9 cellular contexts compared by ENCODE assay signal in genomic region chr2:95728878-95729511, GRCh38.
A peak's percentile ranks its signal among the peaks of the same experiment; 100 is the strongest.
DNase-seq lines count a peak whose midpoint lies in the region; FAIRE-seq and TF ChIP-seq lines count a peak whose summit lies in the region.
"Had no signal": no experiment of that assay in that cellular context is flagged by ENCODE, and none has a peak within 500 bp of the region (broad histone marks: within the 10 kb centered on the region; RNA-seq: fewer than 3 reads in every experiment).

No MANE protein-coding gene starts in this region.

- DNase-seq in NCI-H510A treated with DMSO at 0.1 percent for 48 hours (lab: John Stamatoyannopoulos, UW) (peak; percentile 27), NCI-H510A (lab: John Stamatoyannopoulos, UW) (no peak), KBM-7 (peak; percentile 73), ascending aorta (ENCODE audit: low spot score in 2 of 2) (peak in 1 of 2 donors; percentile 75), hepatic stellate cell (ENCODE audit: low spot score) (peak; percentile 48), small intestine (peak; percentile 80)
- DNase-seq in CD8-positive, alpha-beta memory T cell, result no peak

- H3K9me2 ChIP-seq in OCI-LY1 (ENCODE audit: low read depth, low read length), result no peaks in the 10 kb centered on the region

- H3K27ac Mint-ChIP-seq in CD8-positive, alpha-beta memory T cell, result no peak overlapping the region

- H3K9ac ChIP-seq in OCI-LY1 (ENCODE audit: low read length), result no peak overlapping the region
- H3K9ac ChIP-seq: BLaER1 had no signal

- TF ChIP-seq CTCF in OCI-LY1 (IDR thresholded peaks at IDR 0.05; ENCODE audit: low read length) (peak; percentile 48; the same call in 1 of the 2 replicates), ascending aorta (IDR thresholded peaks at IDR 0.05) (peak; percentile 59 to 78 (median 67))

- WGBS in small intestine, 3 donors, result 13 to 14% (median 14%) methylated on average over 7 of the region's 7 CpGs

- CTCF ChIA-PET in CD8-positive, alpha-beta memory T cell (lab: Charles Lee), result no interaction called here

- no peak overlapping the region for H3K4me2 ChIP-seq in OCI-LY1 (ENCODE audit: low read length)
- H3K4me2 ChIP-seq: BLaER1 had no signal

- H3F3A ChIP-seq in OCI-LY1 (ENCODE audit: insufficient read depth, low read length), result no peaks in the 10 kb centered on the region

- no peak overlapping the region for H3K4me3 Mint-ChIP-seq in CD8-positive, alpha-beta memory T cell

- H3K36me3 ChIP-seq in OCI-LY1 (ENCODE audit: insufficient read depth, low read length) (no peaks in the 10 kb centered on the region), ascending aorta (no peaks in the 10 kb centered on the region), small intestine (ENCODE audit: control insufficient read depth in 2 of 2, insufficient read depth in 2 of 2, low read length in 2 of 2) (no peaks in the 10 kb centered on the region)
- H3K36me3 ChIP-seq in CD8-positive, alpha-beta memory T cell (ENCODE audit: insufficient read depth, low read length), result no peaks in the 10 kb centered on the region
- H3K36me3 ChIP-seq: BLaER1 had no signal

- intact Hi-C loops in ascending aorta (cut with DNase I), result loop anchor here (1.0 kb wide), 1 partner anchor 315 kb away; no protein-coding TSS in a partner anchor

- H3K9me3 ChIP-seq in OCI-LY1 (ENCODE audit: low read length), result no peaks in the 10 kb centered on the region
- H3K9me3 ChIP-seq in ascending aorta, result no peaks in the 10 kb centered on the region
- no peaks in the 10 kb centered on the region for H3K9me3 ChIP-seq in small intestine (ENCODE audit: control insufficient read depth, low read depth)
- H3K9me3 ChIP-seq in CD8-positive, alpha-beta memory T cell (ENCODE audit: low read length), result no peaks in the 10 kb centered on the region
- H3K9me3 ChIP-seq: BLaER1 had no signal

- H3K4me3 ChIP-seq in OCI-LY1 (ENCODE audit: low read depth, low read length, poor library complexity, severe bottlenecking) (no peak overlapping the region), ascending aorta (no peak overlapping the region), small intestine (ENCODE audit: low read depth in 1 of 2, low read length in 2 of 2) (no peak overlapping the region)
- no peak overlapping the region for H3K4me3 ChIP-seq in CD8-positive, alpha-beta memory T cell (ENCODE audit: low read length)
- H3K4me3 ChIP-seq: BLaER1 had no signal

- no peaks in the 10 kb centered on the region for H3K27me3 ChIP-seq in OCI-LY1 (ENCODE audit: insufficient read depth, low read length)
- H3K27me3 ChIP-seq in ascending aorta, result no peaks in the 10 kb centered on the region
- H3K27me3 ChIP-seq in small intestine (ENCODE audit: control insufficient read depth in 2 of 2, insufficient read depth in 2 of 2, low read length in 2 of 2), result no peaks in the 10 kb centered on the region
- H3K27me3 ChIP-seq in CD8-positive, alpha-beta memory T cell (ENCODE audit: insufficient read depth, low read length, poor library complexity, severe bottlenecking), result no peaks in the 10 kb centered on the region
- H3K27me3 ChIP-seq: BLaER1 had no signal

- H3K36me3 Mint-ChIP-seq in CD8-positive, alpha-beta memory T cell, result no peaks in the 10 kb centered on the region

- H3K9me3 Mint-ChIP-seq in CD8-positive, alpha-beta memory T cell, result no peaks in the 10 kb centered on the region

- H2AFZ ChIP-seq in OCI-LY1 (ENCODE audit: low read length), result no peak overlapping the region

- H4K20me1 ChIP-seq in OCI-LY1 (ENCODE audit: insufficient read depth, low read length), result no peaks in the 10 kb centered on the region
- H4K20me1 ChIP-seq: BLaER1 had no signal

- no peaks in the 10 kb centered on the region for H3K4me1 Mint-ChIP-seq in CD8-positive, alpha-beta memory T cell

- H3K27ac ChIP-seq in OCI-LY1 (ENCODE audit: low read depth, low read length, poor library complexity, severe bottlenecking) (no peak overlapping the region), ascending aorta (no peak overlapping the region), small intestine (ENCODE audit: low read depth in 1 of 2, low read length in 1 of 2) (no peak overlapping the region)
- no peak overlapping the region for H3K27ac ChIP-seq in CD8-positive, alpha-beta memory T cell (ENCODE audit: low read depth, low read length)
- H3K27ac ChIP-seq: BLaER1 had no signal

- no peaks in the 10 kb centered on the region for H3K79me2 ChIP-seq in OCI-LY1 (ENCODE audit: insufficient read depth, low read length)

- POLR2A ChIA-PET in CD8-positive, alpha-beta memory T cell (lab: Charles Lee), result no interaction called here

- FAIRE-seq in small intestine (lab: Jason Lieb, UNC), result no peak

- H3K4me1 ChIP-seq in OCI-LY1 (ENCODE audit: insufficient read depth, low read length, severe bottlenecking), result no peaks in the 10 kb centered on the region
- H3K4me1 ChIP-seq in ascending aorta, result no peaks in the 10 kb centered on the region
- no peaks in the 10 kb centered on the region for H3K4me1 ChIP-seq in small intestine (ENCODE audit: control insufficient read depth in 2 of 2, insufficient read depth in 1 of 2, low read depth in 1 of 2, low read length in 1 of 2)
- H3K4me1 ChIP-seq in CD8-positive, alpha-beta memory T cell (ENCODE audit: insufficient read depth, low read length), result no peaks in the 10 kb centered on the region
- H3K4me1 ChIP-seq: BLaER1 had no signal

- peaks cover 6 to 25% of the 10 kb centered on the region in 2 donors for H3K27me3 Mint-ChIP-seq in CD8-positive, alpha-beta memory T cell

- in situ Hi-C loops in KBM-7 (cut with MboI; ENCODE audit: low pct_unique_long_range_greater_than_20kb, low sequenced_read_pairs), result no loop called here

Comparison
In these comparisons a context has a peak if more than half of its experiments do, and no peak if none do; other contexts are left out.
1. DNase-seq: peak in NCI-H510A treated with DMSO at 0.1 percent for 48 hours (single experiment), KBM-7 (single experiment), hepatic stellate cell (single experiment) and small intestine (single experiment); none in NCI-H510A (single experiment) and CD8-positive, alpha-beta memory T cell (0 of 5).